ENCODE assay signal across 20 cellular contexts in genomic region chr17:9144502-9145233, GRCh38.
DNase-seq lines count a peak whose midpoint lies in the region; ATAC-seq, FAIRE-seq and TF ChIP-seq lines count a peak whose summit lies in the region.
"Had no signal": no experiment of that assay in that cellular context is flagged by ENCODE, and none has a peak within 500 bp of the region (broad histone marks: within the 10 kb centered on the region; RNA-seq: fewer than 3 reads in every experiment).

No MANE protein-coding gene starts in this region.

- H3K4me2 ChIP-seq in mesendoderm (ENCODE audit: low read length), result no peak overlapping the region

- POLR2A ChIA-PET in HEK293T (lab: Yijun Ruan, JAX), result no interaction called here

- H3K9ac ChIP-seq in colonic mucosa (ENCODE audit: low read depth in 2 of 2, low read length in 2 of 2) (peak overlapping the region in 1 of 2 donors; percentile 36), mesendoderm (ENCODE audit: low read length) (no peak overlapping the region), kidney (ENCODE audit: low read length in 2 of 2) (no peak overlapping the region)

- H3K79me1 ChIP-seq in mesendoderm (ENCODE audit: low read length), result no peaks in the 10 kb centered on the region

- FAIRE-seq in kidney (lab: Jason Lieb, UNC), result no peak
- FAIRE-seq: A204.1, GM12891, RCC 7860 had no signal

- no peaks in the 10 kb centered on the region for H3K4me1 ChIP-seq in colonic mucosa
- H3K4me1 ChIP-seq in mesendoderm (ENCODE audit: control insufficient read depth, low read depth, low read length), result peaks cover 8% of the 10 kb centered on the region
- H3K4me1 ChIP-seq in right cardiac atrium (ENCODE audit: control insufficient read depth, insufficient read depth, low read length), result no peaks in the 10 kb centered on the region
- H3K4me1 ChIP-seq in kidney (ENCODE audit: control insufficient read depth in 1 of 2, insufficient read depth in 1 of 2, low read depth in 1 of 2, low read length in 2 of 2), result no peaks in the 10 kb centered on the region
- H3K4me1 ChIP-seq: BE2C had no signal

- intact Hi-C loops in colonic mucosa (cut with DNase I) (no loop called here), right cardiac atrium (cut with DNase I) (loop anchor here in 1 of 4 donors (5.0 kb wide), 1 partner anchor 42 kb away; no protein-coding TSS in a partner anchor), kidney (cut with DNase I) (no loop called here)

- H3K9me3 ChIP-seq in colonic mucosa (no peaks in the 10 kb centered on the region), right cardiac atrium (ENCODE audit: control insufficient read depth, low read length) (no peaks in the 10 kb centered on the region), kidney (ENCODE audit: control insufficient read depth in 1 of 2, low read length in 2 of 2) (no peaks in the 10 kb centered on the region)
- H3K9me3 ChIP-seq: BE2C, MG63 had no signal

- H3K56ac ChIP-seq in mesendoderm (ENCODE audit: low read length), result peak overlapping the region; percentile 42

- H3K27ac ChIP-seq in colonic mucosa (no peak overlapping the region), mesendoderm (ENCODE audit: low read depth, low read length) (no peak overlapping the region), right cardiac atrium (ENCODE audit: low read length) (no peak overlapping the region), kidney (ENCODE audit: low read depth in 2 of 2, low read length in 2 of 2) (no peak overlapping the region)

- H2BK5ac ChIP-seq in mesendoderm (ENCODE audit: low read length), result no peak overlapping the region

- H3K27me3 ChIP-seq in colonic mucosa, result no peaks in the 10 kb centered on the region
- no peaks in the 10 kb centered on the region for H3K27me3 ChIP-seq in mesendoderm (ENCODE audit: insufficient read depth, low read length, poor library complexity)
- H3K27me3 ChIP-seq in right cardiac atrium (ENCODE audit: control insufficient read depth, insufficient read depth), result no peaks in the 10 kb centered on the region
- H3K27me3 ChIP-seq: BE2C, MG63 had no signal

- DNase-seq in HEK293T (ENCODE audit: extremely low spot score), result peak; percentile 51
- peak; percentile 61 for DNase-seq in colonic mucosa
- peak; percentile 72 for DNase-seq in mesendoderm
- DNase-seq in retina, result peak; percentile 26
- no peak for DNase-seq in right cardiac atrium
- DNase-seq in kidney, result no peak
- no peak for DNase-seq in dermis blood vessel endothelial cell
- DNase-seq: BE2C; CD4-positive, CD25-positive, alpha-beta regulatory T cell; HFFc6; Kasumi-1; MG63; NCI-H1048; NCI-H1436; NCI-H2029 treated with DMSO at 0.1 percent for 48 hours had no signal

- H2AK5ac ChIP-seq in mesendoderm (ENCODE audit: low read length), result no peak overlapping the region

- WGBS in mesendoderm (ENCODE audit: extremely low coverage, insufficient coverage, low lambda C conversion rate), result no CpG with 5 or more reads among the region's 18 CpGs
- WGBS in right cardiac atrium, result 85% methylated on average over 18 of the region's 18 CpGs

- no peak overlapping the region for H3K4ac ChIP-seq in mesendoderm (ENCODE audit: low read depth, low read length)

- ATAC-seq in right cardiac atrium, result no peak
- ATAC-seq in GM18502 (IDR thresholded peaks at IDR 0.05; ENCODE audit: poor library complexity, unreplicated experiment), result no peak
- ATAC-seq: Right ventricle myocardium inferior had no signal

- H2BK120ac ChIP-seq in mesendoderm (ENCODE audit: low read depth, low read length), result no peak overlapping the region

- H3K4me3 ChIP-seq in colonic mucosa (no peak overlapping the region), mesendoderm (ENCODE audit: low read length) (no peak overlapping the region), right cardiac atrium (ENCODE audit: low read length) (no peak overlapping the region), kidney (ENCODE audit: low read length in 2 of 2) (no peak overlapping the region)
- H3K4me3 ChIP-seq: MG63 had no signal

- H4K8ac ChIP-seq in mesendoderm (ENCODE audit: low read depth, low read length), result no peak overlapping the region

- H3K36me3 ChIP-seq in colonic mucosa (no peaks in the 10 kb centered on the region), mesendoderm (ENCODE audit: control insufficient read depth, insufficient read depth, low read length) (no peaks in the 10 kb centered on the region), kidney (ENCODE audit: control insufficient read depth in 1 of 2, insufficient read depth in 2 of 2, low read length in 2 of 2) (no peaks in the 10 kb centered on the region)
- H3K36me3 ChIP-seq: BE2C, MG63 had no signal

- H4K5ac ChIP-seq in mesendoderm (ENCODE audit: low read length), result no peak overlapping the region

- H3K18ac ChIP-seq in mesendoderm (ENCODE audit: low read length), result no peak overlapping the region

- CTCF ChIA-PET in HEK293T (lab: Yijun Ruan, JAX), result interaction anchor here (0.6 kb wide), 1 partner anchor 314 kb away, joined by 3 read pairs; no protein-coding TSS in a partner anchor

- H2BK15ac ChIP-seq in mesendoderm (replicated peaks; ENCODE audit: low read depth), result no peak overlapping the region

- no peak overlapping the region for H3K23ac ChIP-seq in mesendoderm (ENCODE audit: low read length)

- TF ChIP-seq CTCF in colonic mucosa (IDR thresholded peaks at IDR 0.05) (no peak), kidney (IDR thresholded peaks at IDR 0.05; ENCODE audit: borderline replicate concordance, extremely low read depth, insufficient read depth) (no peak)

- no peaks in the 10 kb centered on the region for H3K79me2 ChIP-seq in mesendoderm (ENCODE audit: control insufficient read depth, insufficient read depth, low read length)

TF ChIP-seq in HEK293T, 16 proteins besides CTCF, POLR2A, EP300 and RAD21:
- TF ChIP-seq PKNOX1 (IDR thresholded peaks at IDR 0.05) (peak; percentile 12; the same call in 1 of the 2 replicates), ZNF384 (IDR thresholded peaks at IDR 0.05) (no peak), L3MBTL2 (conservative IDR thresholded peaks at IDR 0.05) (peak; percentile 72)

Comparison
In these comparisons a context has a peak if more than half of its experiments do, and no peak if none do; other contexts are left out.
1. DNase-seq: peak in HEK293T (single experiment), colonic mucosa (single experiment), mesendoderm (single experiment) and retina (single experiment); none in right cardiac atrium (0 of 3), kidney (single experiment) and dermis blood vessel endothelial cell (single experiment).